Comparison of ENCODE assay signal across 13 cellular contexts in the genomic region with DNA sequence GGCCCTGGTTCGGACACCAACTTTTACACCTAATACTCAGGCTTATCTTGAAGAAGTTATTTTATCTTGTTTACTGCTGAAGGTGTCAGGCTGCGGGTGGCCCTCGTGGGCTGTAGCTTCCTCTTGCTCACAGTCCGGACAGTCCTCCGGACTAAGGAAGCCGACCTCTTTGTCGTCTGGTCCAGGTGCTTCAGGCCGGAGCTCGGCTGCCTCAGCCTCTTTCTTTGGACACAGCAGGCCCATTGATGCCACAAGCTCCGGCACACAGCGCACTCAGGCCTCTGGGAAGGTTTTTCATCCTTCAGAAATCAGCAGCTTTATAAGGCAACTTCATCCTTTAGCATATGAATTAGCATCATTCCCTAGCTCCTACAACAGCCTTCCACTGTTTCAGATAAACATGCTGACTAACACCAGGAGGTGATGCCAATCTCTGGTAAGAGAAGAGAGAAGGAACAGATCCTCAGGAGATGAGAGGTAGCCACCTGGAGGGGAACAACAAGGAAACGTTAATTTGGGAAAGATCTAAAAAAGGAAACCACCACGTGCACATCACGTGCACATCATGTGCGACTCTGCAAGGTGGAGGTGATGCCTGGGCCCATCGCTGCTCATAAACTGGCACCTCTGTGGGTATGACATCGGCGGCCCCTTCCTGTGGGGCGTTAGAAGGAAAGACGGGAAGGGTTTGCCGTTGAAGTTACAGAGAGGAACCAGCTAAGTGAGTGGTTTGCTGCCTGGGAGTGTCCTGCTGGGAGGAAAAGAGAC. TPM values are rescaled to one million over a fixed set of nuclear protein-coding genes. Genes with fewer than 3 reads are reported as not detected.
"Had no signal": no experiment of that assay in that cellular context is flagged by ENCODE, and none has a peak within 500 bp of the region (broad histone marks: within the 10 kb centered on the region; RNA-seq: fewer than 3 reads in every experiment).

No MANE protein-coding gene starts in this region.

- H3K27me3 ChIP-seq: adrenal gland, uterus had no signal

- H3K9me3 ChIP-seq: adrenal gland, neutrophil, thoracic aorta, uterus had no signal

- DNase-seq: activated CD4-positive, alpha-beta memory T cell treated with anti-CD3 and anti-CD28 coated beads, Interleukin-2, amount 10 ng/mL, durations not matched to agents 7 days and 5 days; activated CD4-positive, alpha-beta T cell treated with anti-CD3 and anti-CD28 coated beads for 4 hours; activated T-cell treated with anti-CD3 and anti-CD28 coated beads, Interleukin-2, amount 50 U/mL, for 24 hours; adrenal gland; caudate nucleus; foreskin fibroblast; immature natural killer cell; left cardiac atrium; naive thymus-derived CD4-positive, alpha-beta T cell; T-helper 2 cell; uterus had no signal

- H3K36me3 ChIP-seq: adrenal gland, neutrophil, thoracic aorta, uterus had no signal

- ATAC-seq: naive thymus-derived CD4-positive, alpha-beta T cell had no signal

- H3K4me3 ChIP-seq: adrenal gland, thoracic aorta, uterus had no signal

- H3K27ac ChIP-seq: adrenal gland, neutrophil, thoracic aorta, uterus had no signal

RNA-seq across cellular contexts. Expression of a gene that starts 19.8 kb away (rescaled TPM):
- total RNA-seq: activated CD4-positive, alpha-beta memory T cell treated with anti-CD3 and anti-CD28 coated beads, Interleukin-2, amount 10 ng/mL, durations not matched to agents 7 days and 5 days; naive thymus-derived CD4-positive, alpha-beta T cell had no signal
- polyA plus RNA-seq: immature natural killer cell; naive thymus-derived CD4-positive, alpha-beta T cell had no signal
